ENCODE assay signal across 15 cellular contexts in genomic region chr16:4380131-4381063, GRCh38. TPM values are rescaled to one million over a fixed set of nuclear protein-coding genes. Genes with fewer than 3 reads are reported as not detected.
DNase-seq lines count a peak whose midpoint lies in the region; FAIRE-seq and TF ChIP-seq lines count a peak whose summit lies in the region.
"Had no signal": no experiment of that assay in that cellular context is flagged by ENCODE, and none has a peak within 500 bp of the region (broad histone marks: within the 10 kb centered on the region; RNA-seq: fewer than 3 reads in every experiment).

No MANE protein-coding gene starts in this region.

- H3K9me3 Mint-ChIP-seq in activated CD4-positive, alpha-beta memory T cell treated with anti-CD3 and anti-CD28 coated beads for 36 hours: no peaks in the 10 kb centered on the region
- H3K9me3 Mint-ChIP-seq in activated CD4-positive, alpha-beta memory T cell treated with anti-CD3 and anti-CD28 coated beads, Interleukin-2, amount 10 ng/mL, durations not matched to agents 7 days and 5 days: no peaks in the 10 kb centered on the region
- H3K9me3 Mint-ChIP-seq: activated CD8-positive, alpha-beta T cell treated with anti-CD3 and anti-CD28 coated beads for 36 hours; T-helper 2 cell treated with Interferon-gamma antibody and Interleukin-4, amounts not matched to agents 5 μg/mL and 100 μg/mL, for 36 hours had no signal

- H3K27ac Mint-ChIP-seq in activated CD4-positive, alpha-beta memory T cell treated with anti-CD3 and anti-CD28 coated beads for 36 hours: peak overlapping the region; percentile 5
- no peak overlapping the region for H3K27ac Mint-ChIP-seq in activated CD4-positive, alpha-beta memory T cell treated with anti-CD3 and anti-CD28 coated beads, Interleukin-2, amount 10 ng/mL, durations not matched to agents 7 days and 5 days
- H3K27ac Mint-ChIP-seq: activated CD8-positive, alpha-beta T cell treated with anti-CD3 and anti-CD28 coated beads for 36 hours; T-helper 2 cell treated with Interferon-gamma antibody and Interleukin-4, amounts not matched to agents 5 μg/mL and 100 μg/mL, for 36 hours had no signal

- H3K27ac ChIP-seq in layer of hippocampus (ENCODE audit: low read depth, low read length) (peak overlapping the region; percentile 12), thyroid gland (peak overlapping the region; percentile 73 to 98 (median 75))

- no peaks in the 10 kb centered on the region for H3K9me3 ChIP-seq in thyroid gland

- no peak overlapping the region for H3K4me3 Mint-ChIP-seq in activated CD4-positive, alpha-beta memory T cell treated with anti-CD3 and anti-CD28 coated beads for 36 hours
- no peak overlapping the region for H3K4me3 Mint-ChIP-seq in activated CD4-positive, alpha-beta memory T cell treated with anti-CD3 and anti-CD28 coated beads, Interleukin-2, amount 10 ng/mL, durations not matched to agents 7 days and 5 days
- H3K4me3 Mint-ChIP-seq: activated CD8-positive, alpha-beta T cell treated with anti-CD3 and anti-CD28 coated beads for 36 hours; T-helper 2 cell treated with Interferon-gamma antibody and Interleukin-4, amounts not matched to agents 5 μg/mL and 100 μg/mL, for 36 hours had no signal

- TF ChIP-seq CTCF in bronchial epithelial cell (IDR thresholded peaks at IDR 0.05; ENCODE audit: insufficient read depth, low read length, severe bottlenecking) (no peak), thyroid gland (IDR thresholded peaks at IDR 0.05) (no peak)

- H3K4me3 ChIP-seq in bronchial epithelial cell (ENCODE audit: low read depth, low read length) (no peak overlapping the region), thyroid gland (replicated peaks in 1 of 3) (no peak overlapping the region)

- H3K27me3 ChIP-seq in bronchial epithelial cell (ENCODE audit: control insufficient read depth, insufficient read depth, low read length) (no peaks in the 10 kb centered on the region), layer of hippocampus (ENCODE audit: control insufficient read depth, insufficient read depth, low read length) (no peaks in the 10 kb centered on the region), thyroid gland (no peaks in the 10 kb centered on the region)

- POLR2A ChIA-PET in activated CD4-positive, alpha-beta memory T cell treated with anti-CD3 and anti-CD28 coated beads for 36 hours (lab: Charles Lee): no interaction called here
- POLR2A ChIA-PET in activated CD4-positive, alpha-beta memory T cell treated with anti-CD3 and anti-CD28 coated beads, Interleukin-2, amount 10 ng/mL, durations not matched to agents 7 days and 5 days (lab: Charles Lee): interaction anchor here (1.8 kb wide), 1 partner anchor 13 kb away, joined by 6 read pairs; no protein-coding TSS in a partner anchor

- peak; percentile 13 for FAIRE-seq in bronchial epithelial cell (lab: Jason Lieb, UNC)

- peaks cover 66 to 76% of the 10 kb centered on the region in 2 donors for H3K4me1 ChIP-seq in thyroid gland

- H3K4me1 Mint-ChIP-seq in activated CD4-positive, alpha-beta memory T cell treated with anti-CD3 and anti-CD28 coated beads for 36 hours (ENCODE audit: low read depth): peaks cover 5% of the 10 kb centered on the region
- H3K4me1 Mint-ChIP-seq in activated CD4-positive, alpha-beta memory T cell treated with anti-CD3 and anti-CD28 coated beads, Interleukin-2, amount 10 ng/mL, durations not matched to agents 7 days and 5 days: peaks cover 1% of the 10 kb centered on the region

- H3K36me3 Mint-ChIP-seq in activated CD4-positive, alpha-beta memory T cell treated with anti-CD3 and anti-CD28 coated beads for 36 hours: peaks cover 2% of the 10 kb centered on the region
- H3K36me3 Mint-ChIP-seq in activated CD4-positive, alpha-beta memory T cell treated with anti-CD3 and anti-CD28 coated beads, Interleukin-2, amount 10 ng/mL, durations not matched to agents 7 days and 5 days (ENCODE audit: low read depth): peaks cover 17% of the 10 kb centered on the region

- TF ChIP-seq POLR2A in thyroid gland (IDR thresholded peaks at IDR 0.05): no peak

- no peaks in the 10 kb centered on the region for H3K27me3 Mint-ChIP-seq in activated CD4-positive, alpha-beta memory T cell treated with anti-CD3 and anti-CD28 coated beads for 36 hours
- H3K27me3 Mint-ChIP-seq in activated CD4-positive, alpha-beta memory T cell treated with anti-CD3 and anti-CD28 coated beads, Interleukin-2, amount 10 ng/mL, durations not matched to agents 7 days and 5 days: no peaks in the 10 kb centered on the region
- H3K27me3 Mint-ChIP-seq: activated CD8-positive, alpha-beta T cell treated with anti-CD3 and anti-CD28 coated beads for 36 hours; CD8-positive, alpha-beta memory T cell had no signal

- intact Hi-C loops in activated CD4-positive, alpha-beta memory T cell treated with anti-CD3 and anti-CD28 coated beads for 36 hours (cut with micrococcal nuclease): no loop called here
- intact Hi-C loops in thyroid gland (cut with DNase I): no loop called here

- CTCF ChIA-PET in activated CD4-positive, alpha-beta memory T cell treated with anti-CD3 and anti-CD28 coated beads for 36 hours (lab: Charles Lee): interaction anchor here (0.6 kb wide), 1 partner anchor 22 kb away, joined by 3 read pairs; no protein-coding TSS in a partner anchor
- CTCF ChIA-PET in activated CD4-positive, alpha-beta memory T cell treated with anti-CD3 and anti-CD28 coated beads, Interleukin-2, amount 10 ng/mL, durations not matched to agents 7 days and 5 days (lab: Charles Lee): no interaction called here

- H3K36me3 ChIP-seq in bronchial epithelial cell (ENCODE audit: control insufficient read depth, insufficient read depth, low read length) (peaks cover 4% of the 10 kb centered on the region), thyroid gland (peaks cover 0 to 12% of the 10 kb centered on the region in 2 donors)

- 59 to 64% methylated on average over 14 to 17 of the region's 26 CpGs for WGBS in thyroid gland, 2 donors

- no peak for DNase-seq in activated CD4-positive, alpha-beta memory T cell treated with anti-CD3 and anti-CD28 coated beads for 36 hours
- DNase-seq in activated CD4-positive, alpha-beta memory T cell treated with anti-CD3 and anti-CD28 coated beads, Interleukin-2, amount 10 ng/mL, durations not matched to agents 7 days and 5 days: no peak
- DNase-seq in bronchial epithelial cell (ENCODE audit: low read depth) (no peak), thyroid gland (peak; percentile 60 to 76), DMS 273 (lab: John Stamatoyannopoulos, UW; ENCODE audit: unreplicated experiment) (no peak), NCI-H2081 (lab: John Stamatoyannopoulos, UW) (no peak), Kasumi-1 (lab: John Stamatoyannopoulos, UW) (no peak)
- DNase-seq: activated CD8-positive, alpha-beta T cell treated with anti-CD3 and anti-CD28 coated beads for 36 hours; activated effector memory CD4-positive, alpha-beta T cell treated with Interleukin-2 at 50 U/mL for 16 hours; H7; NCI-H187 treated with DMSO at 0.1 percent for 48 hours; stimulated activated CD4-positive, alpha-beta T cell treated with anti-CD3 and anti-CD28 coated beads, Interleukin-4, amount 100 ng/mL, for 24 hours had no signal

RNA-seq across cellular contexts. Expression of gene VASN, which starts 8.7 kb away (rescaled TPM):
- under 1 TPM in 1 of 2 experiments, not detected in 1; 0.07 TPM for total RNA-seq in activated CD4-positive, alpha-beta memory T cell treated with anti-CD3 and anti-CD28 coated beads for 36 hours
- under 1 TPM in 1 of 2 experiments, not detected in 1; 0.08 TPM for total RNA-seq in activated CD4-positive, alpha-beta memory T cell treated with anti-CD3 and anti-CD28 coated beads, Interleukin-2, amount 10 ng/mL, durations not matched to agents 7 days and 5 days
- total RNA-seq in bronchial epithelial cell (6.6 and 10.0 TPM in 2 replicates), thyroid gland (10 to 100 TPM; 21.9 to 47.0 (median 28.8) TPM)
- total RNA-seq: activated CD8-positive, alpha-beta T cell treated with anti-CD3 and anti-CD28 coated beads for 36 hours had no signal

RNA-seq across cellular contexts. Expression of gene PAM16, which starts 29.3 kb away (rescaled TPM):
- total RNA-seq in activated CD4-positive, alpha-beta memory T cell treated with anti-CD3 and anti-CD28 coated beads for 36 hours: 10 to 100 TPM; 52.8 to 63.4 TPM
- 10 to 100 TPM; 29.7 to 33.9 TPM for total RNA-seq in activated CD4-positive, alpha-beta memory T cell treated with anti-CD3 and anti-CD28 coated beads, Interleukin-2, amount 10 ng/mL, durations not matched to agents 7 days and 5 days
- 50.3 and 54.8 TPM in 2 replicates for total RNA-seq in bronchial epithelial cell
- total RNA-seq in thyroid gland: 10 to 100 TPM in 3 of 4 donors, 1 to 10 TPM in 1; 5.6 to 60.2 (median 27.3) TPM

RNA-seq across cellular contexts. Expression of gene CORO7, which starts 36.0 kb away (rescaled TPM):
- total RNA-seq in activated CD4-positive, alpha-beta memory T cell treated with anti-CD3 and anti-CD28 coated beads for 36 hours: 100 to 1,000 TPM in 1 of 2 experiments, 10 to 100 TPM in 1; 90.4 to 101 TPM
- total RNA-seq in activated CD4-positive, alpha-beta memory T cell treated with anti-CD3 and anti-CD28 coated beads, Interleukin-2, amount 10 ng/mL, durations not matched to agents 7 days and 5 days: 100 to 1,000 TPM; 244 to 245 TPM
- 7.6 and 15.6 TPM in 2 replicates for total RNA-seq in bronchial epithelial cell
- total RNA-seq in thyroid gland: 10 to 100 TPM; 17.9 to 53.7 (median 29.7) TPM

RNA-seq across cellular contexts. Expression of gene DNAJA3, which starts 45.3 kb away (rescaled TPM):
- 10 to 100 TPM; 74.6 to 75.0 TPM for total RNA-seq in activated CD4-positive, alpha-beta memory T cell treated with anti-CD3 and anti-CD28 coated beads for 36 hours
- total RNA-seq in activated CD4-positive, alpha-beta memory T cell treated with anti-CD3 and anti-CD28 coated beads, Interleukin-2, amount 10 ng/mL, durations not matched to agents 7 days and 5 days: 10 to 100 TPM; 39.5 to 41.1 TPM
- 62.9 and 74.8 TPM in 2 replicates for total RNA-seq in bronchial epithelial cell
- 10 to 100 TPM; 41.0 to 61.0 (median 51.0) TPM for total RNA-seq in thyroid gland

Comparison
In these comparisons a context has a peak if more than half of its experiments do, and no peak if none do; other contexts are left out.
1. DNase-seq: peak in thyroid gland (2 of 2); none in activated CD4-positive, alpha-beta memory T cell treated with anti-CD3 and anti-CD28 coated beads for 36 hours (single experiment), activated CD4-positive, alpha-beta memory T cell treated with anti-CD3 and anti-CD28 coated beads, Interleukin-2, amount 10 ng/mL, durations not matched to agents 7 days and 5 days (single experiment), bronchial epithelial cell (single experiment), DMS 273 (single experiment), NCI-H2081 (0 of 2) and Kasumi-1 (0 of 2).